In genomic region chr10:79081353-79082034, GRCh38 we compare ENCODE assay signal across 10 cellular contexts. TPM values are rescaled to one million over a fixed set of nuclear protein-coding genes. Genes with fewer than 3 reads are reported as not detected.
DNase-seq lines count a peak whose midpoint lies in the region; ATAC-seq and TF ChIP-seq lines count a peak whose summit lies in the region.
"Had no signal": no experiment of that assay in that cellular context is flagged by ENCODE, and none has a peak within 500 bp of the region (broad histone marks: within the 10 kb centered on the region; RNA-seq: fewer than 3 reads in every experiment).

No MANE protein-coding gene starts in this region.

- peak overlapping the region; percentile 44 for H3K4me2 ChIP-seq in skeletal muscle satellite cell (ENCODE audit: low read length)

- H3K36me3 ChIP-seq in SJSA1 = peaks cover 51% of the 10 kb centered on the region
- peaks cover 13% of the 10 kb centered on the region for H3K36me3 ChIP-seq in skeletal muscle satellite cell (ENCODE audit: insufficient read depth, low read length)

- H3K4me3 ChIP-seq in SJSA1 = no peak overlapping the region
- H3K4me3 ChIP-seq in foreskin fibroblast (ENCODE audit: low read depth in 1 of 2, low read length in 2 of 2) = no peak overlapping the region
- H3K4me3 ChIP-seq in skeletal muscle satellite cell (ENCODE audit: low read length) = peak overlapping the region; percentile 17
- H3K4me3 ChIP-seq: GM12878 had no signal

- no peaks in the 10 kb centered on the region for H3K27me3 ChIP-seq in SJSA1 (replicated peaks)
- no peaks in the 10 kb centered on the region for H3K27me3 ChIP-seq in skeletal muscle satellite cell (ENCODE audit: control insufficient read depth, insufficient read depth, low read length)
- H3K27me3 ChIP-seq in foreskin keratinocyte = no peaks in the 10 kb centered on the region

- ATAC-seq in GM19395 (IDR thresholded peaks at IDR 0.05; ENCODE audit: unreplicated experiment) = no peak
- ATAC-seq in foreskin keratinocyte = no peak
- ATAC-seq: GM12878 had no signal

- peak overlapping the region; percentile 18 for H3K9ac ChIP-seq in skeletal muscle satellite cell (ENCODE audit: low read depth, low read length)

- H3K4me1 ChIP-seq in SJSA1 (replicated peaks) (peaks cover 76% of the 10 kb centered on the region), skeletal muscle satellite cell (ENCODE audit: control insufficient read depth, insufficient read depth, low read length) (peaks cover 81% of the 10 kb centered on the region), foreskin keratinocyte (peaks cover 6% of the 10 kb centered on the region)

- no peak for TF ChIP-seq CTCF in foreskin fibroblast (IDR thresholded peaks at IDR 0.05; ENCODE audit: low read depth, low read length)
- TF ChIP-seq CTCF in foreskin keratinocyte (conservative IDR thresholded peaks at IDR 0.05) = no peak

- DNase-seq in GM03348 (ENCODE audit: low spot score) (peak; percentile 83), SJSA1 (ENCODE audit: low read depth in 1 of 2, low spot score in 2 of 2) (peak; percentile 50 to 66), foreskin fibroblast (peak; percentile 91 to 95), foreskin keratinocyte (no peak), NCI-H524 (lab: John Stamatoyannopoulos, UW) (no peak)
- no peak for DNase-seq in activated CD8-positive, alpha-beta memory T cell treated with anti-CD3 and anti-CD28 coated beads, Interleukin-2, amount 50 U/mL, for 4 hours
- DNase-seq: activated naive CD4-positive, alpha-beta T cell treated with Interleukin-2 at 50 U/mL for 16 hours had no signal

- H3K9me3 ChIP-seq in SJSA1 (replicated peaks) (no peaks in the 10 kb centered on the region), skeletal muscle satellite cell (replicated peaks; ENCODE audit: low read length) (no peaks in the 10 kb centered on the region)

- H3K27ac ChIP-seq in SJSA1 = peak overlapping the region; percentile 51; the same call in 1 of the 2 replicates
- H3K27ac ChIP-seq in foreskin keratinocyte = no peak overlapping the region

RNA-seq across cellular contexts. Expression of gene ZMIZ1, which starts 12.7 kb away (rescaled TPM):
- total RNA-seq in SJSA1 (2014; rRNA removed; shearing (Covaris generic)) = 13.5 and 22.3 TPM in 2 replicates
- total RNA-seq in skeletal muscle satellite cell (2012; rRNA removed) = 19.0 and 20.1 TPM in 2 replicates
- 9.5 and 16.6 TPM in 2 replicates for total RNA-seq in foreskin keratinocyte
- 4.2 and 5.9 TPM in 2 replicates for polyA plus RNA-seq in foreskin keratinocyte

Comparison
In these comparisons a context has a peak if more than half of its experiments do, and no peak if none do; other contexts are left out.
1. DNase-seq: peak in GM03348 (single experiment), SJSA1 (2 of 2) and foreskin fibroblast (2 of 2); none in activated CD8-positive, alpha-beta memory T cell treated with anti-CD3 and anti-CD28 coated beads, Interleukin-2, amount 50 U/mL, for 4 hours (single experiment), foreskin keratinocyte (0 of 2) and NCI-H524 (0 of 2).